ENCODE assay signal across 1 cellular context in the genomic region with DNA sequence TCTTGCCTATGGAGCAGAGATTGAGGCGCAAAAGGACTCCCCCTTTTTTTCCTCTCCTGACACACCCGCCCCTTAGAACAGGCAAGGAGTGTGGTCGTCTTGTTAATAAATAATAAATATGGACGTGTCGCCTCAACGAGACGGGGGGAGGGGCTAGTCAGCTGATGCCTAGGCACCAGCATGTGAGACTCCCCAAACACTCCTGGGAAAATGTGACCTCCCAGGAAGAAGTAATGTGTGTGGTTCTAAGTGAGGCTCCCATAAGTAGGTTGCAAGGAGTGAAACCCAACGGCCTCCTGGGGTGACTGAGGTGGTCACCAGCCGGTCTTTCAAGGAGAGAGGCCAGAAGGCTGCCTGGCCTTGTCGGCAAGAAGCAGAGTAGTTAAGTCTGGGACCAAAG.
TF ChIP-seq lines count a peak whose summit lies in the region.

No MANE protein-coding gene starts in this region.

TF ChIP-seq in H1, 55 proteins besides CTCF, POLR2A, EP300 and RAD21:
- no peak for TF ChIP-seq MAFK (IDR thresholded peaks at IDR 0.05; ENCODE audit: low read depth, low read length)
TF ChIP-seq in H1: peak in this region for 0.
